Comparison of ENCODE assay signal across 12 cellular contexts in the genomic region with DNA sequence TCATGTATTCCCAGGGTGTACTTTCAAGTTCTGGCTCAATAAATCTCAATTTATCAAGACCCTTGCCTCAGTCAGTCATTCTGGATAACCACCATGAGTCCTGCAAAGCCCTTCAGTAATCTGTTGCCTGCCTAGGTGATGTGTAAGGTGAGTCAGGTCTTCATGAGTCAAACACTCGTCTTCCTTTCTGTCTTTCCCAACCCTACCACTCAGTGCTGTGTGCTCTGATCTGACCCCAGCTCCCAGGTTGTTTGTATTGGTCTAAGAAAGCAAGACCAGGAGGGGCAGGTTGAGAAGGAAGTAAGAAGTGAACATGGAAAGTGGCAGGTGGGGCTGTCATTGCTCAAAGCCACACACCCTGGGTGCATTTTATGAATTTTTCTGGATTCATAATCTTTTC. TPM values are rescaled to one million over a fixed set of nuclear protein-coding genes. Genes with fewer than 3 reads are reported as not detected.
DNase-seq lines count a peak whose midpoint lies in the region; ATAC-seq, FAIRE-seq and TF ChIP-seq lines count a peak whose summit lies in the region.
"Not testable (repeated sequence)": the region's sequence is repeated elsewhere in the genome, so short reads cannot be mapped to it uniquely, and the experiment has no call there.
"Had no signal": no experiment of that assay in that cellular context is flagged by ENCODE, and none has a peak within 500 bp of the region (broad histone marks: within the 10 kb centered on the region; RNA-seq: fewer than 3 reads in every experiment).

No MANE protein-coding gene starts in this region.

- peak overlapping the region; percentile 61 to 65; a peak in 2 of 4 replicates for H4K8ac ChIP-seq in IMR-90 (ENCODE audit: low read depth in 2 of 2, low read length in 2 of 2)

- not testable (repeated sequence) for TF ChIP-seq RAD21 in IMR-90 (IDR thresholded peaks at IDR 0.05; ENCODE audit: low read length)

- not testable (repeated sequence) for H3K14ac ChIP-seq in IMR-90 (replicated peaks; ENCODE audit: low read depth, low read length)

- 0 out of 2 replicates have a peak overlapping the region, but pooled peaks have one; percentile 3 for H3K56ac ChIP-seq in IMR-90 (ENCODE audit: extremely low read depth, insufficient read depth, low read length)

- not testable (repeated sequence) for BruUV-seq in IMR-90 (replicated peaks; lab: Mats Ljungman, UMichigan); PC-9 (replicated peaks; lab: Mats Ljungman, UMichigan)

- H2AFZ ChIP-seq in GM23248; IMR-90 (replicated peaks; ENCODE audit: low read length, poor library complexity); PC-9: not testable (repeated sequence)

- FAIRE-seq in bronchial epithelial cell (lab: Jason Lieb, UNC): not testable (repeated sequence)

- H3K4me1 ChIP-seq in GM23248 (ENCODE audit: insufficient read depth) (peaks cover 32% of the 10 kb centered on the region), PC-9 (replicated peaks; ENCODE audit: insufficient read depth) (peaks cover 28% of the 10 kb centered on the region)
- H3K4me1 ChIP-seq in IMR-90 (ENCODE audit: control insufficient read depth, insufficient read depth, low read length); foreskin keratinocyte: not testable (repeated sequence)

- ATAC-seq in IMR-90 (ENCODE audit: low read depth): not testable (repeated sequence)
- ATAC-seq in foreskin keratinocyte: peak; percentile 32

- peak overlapping the region; percentile 85; the same call in 1 of the 2 replicates for H2BK20ac ChIP-seq in IMR-90 (ENCODE audit: low read depth, low read length)

- peak overlapping the region; percentile 39 for H3K4me2 ChIP-seq in GM23248 (ENCODE audit: unreplicated experiment)
- H3K4me2 ChIP-seq in IMR-90 (ENCODE audit: low read depth, low read length): not testable (repeated sequence)
- H3K4me2 ChIP-seq in PC-9: peak overlapping the region; percentile 47

- not testable (repeated sequence) for TF ChIP-seq POLR2A in IMR-90 (IDR thresholded peaks at IDR 0.05; ENCODE audit: low read depth, low read length)

- H3F3A ChIP-seq in GM23248 (ENCODE audit: insufficient read depth): peaks cover 29% of the 10 kb centered on the region
- peaks cover 13% of the 10 kb centered on the region for H3F3A ChIP-seq in PC-9 (ENCODE audit: insufficient read depth, low read depth)

- peak overlapping the region; percentile 80 for H3K27ac ChIP-seq in GM23248
- H3K27ac ChIP-seq in IMR-90 (ENCODE audit: insufficient read depth, low read length): not testable (repeated sequence)
- peak overlapping the region; percentile 77 for H3K27ac ChIP-seq in PC-9
- peak overlapping the region; percentile 83 for H3K27ac ChIP-seq in foreskin keratinocyte

- CTCF ChIA-PET in IMR-90 (lab: Yijun Ruan, JAX); PC-9 (lab: Charles Lee): not testable (repeated sequence)

- H2BK5ac ChIP-seq in IMR-90 (ENCODE audit: low read depth, low read length, poor library complexity, severe bottlenecking): peak overlapping the region; percentile 29

- not testable (repeated sequence) for H3K27me3 ChIP-seq in GM23248 (replicated peaks; ENCODE audit: insufficient read depth); IMR-90 (ENCODE audit: control insufficient read depth, insufficient read depth, low read length); PC-9 (ENCODE audit: insufficient read depth, low read depth); bronchial epithelial cell (ENCODE audit: control insufficient read depth, insufficient read depth, low read length); foreskin keratinocyte

- not testable (repeated sequence) for H3K9ac ChIP-seq in GM23248; IMR-90 (ENCODE audit: low read depth, low read length)

- H3K79me2 ChIP-seq in GM23248 (ENCODE audit: insufficient read depth); PC-9 (ENCODE audit: low read depth): not testable (repeated sequence)

- H2BK120ac ChIP-seq in IMR-90 (ENCODE audit: low read depth, low read length): peak overlapping the region; percentile 64

- H3K4me3 ChIP-seq in GM23248; IMR-90 (ENCODE audit: insufficient read depth, low read depth, low read length); PC-9; bronchial epithelial cell (ENCODE audit: low read depth, low read length): not testable (repeated sequence)

- POLR2A ChIA-PET in IMR-90 (lab: Charles Lee; ENCODE audit: unreplicated experiment): not testable (repeated sequence)
- POLR2A ChIA-PET in PC-9 (lab: Charles Lee; ENCODE audit: unreplicated experiment): interaction anchor here (0.7 to 0.8 kb wide), 2 partner anchors 351 to 599 kb away, joined by 5 read pairs; no protein-coding TSS in a partner anchor

- not testable (repeated sequence) for TF ChIP-seq CTCF in IMR-90 (conservative IDR thresholded peaks at IDR 0.05; ENCODE audit: low read depth, low read length); PC-9 (conservative IDR thresholded peaks at IDR 0.05); bronchial epithelial cell (IDR thresholded peaks at IDR 0.05; ENCODE audit: insufficient read depth, low read length, severe bottlenecking); foreskin keratinocyte (conservative IDR thresholded peaks at IDR 0.05)

- not testable (repeated sequence) for H4K20me1 ChIP-seq in GM23248 (ENCODE audit: insufficient read depth); IMR-90 (ENCODE audit: insufficient read depth, low read length); PC-9 (ENCODE audit: insufficient read depth)

- not testable (repeated sequence) for H3K36me3 ChIP-seq in GM23248 (ENCODE audit: low read depth); IMR-90 (ENCODE audit: control insufficient read depth, insufficient read depth, low read length); PC-9 (ENCODE audit: low read depth); bronchial epithelial cell (ENCODE audit: control insufficient read depth, insufficient read depth, low read length)

- dilution Hi-C loops in IMR-90 (cut with HindIII; ENCODE audit: low sequenced_read_pairs, unreplicated experiment): not testable (repeated sequence)

- H3K9me3 ChIP-seq in GM23248 (ENCODE audit: low read depth); IMR-90 (ENCODE audit: control insufficient read depth, insufficient read depth, low read length); PC-9 (ENCODE audit: insufficient read depth, low read depth): not testable (repeated sequence)

- H2BK15ac ChIP-seq in IMR-90 (ENCODE audit: low read depth, low read length): 0 out of 3 replicates have a peak overlapping the region, but pooled peaks have one; percentile 31

- H3K9me1 ChIP-seq in IMR-90 (ENCODE audit: insufficient read depth, low read length): not testable (repeated sequence)

- in situ Hi-C loops in GM23248 (cut with MboI); IMR-90 (cut with MboI; ENCODE audit: low sequenced_read_pairs): not testable (repeated sequence)

- DNase-seq in GM23248 (peak; percentile 43), IMR-90 (peak; percentile 15), PC-9 (peak; percentile 42 to 78), SW480 (ENCODE audit: low spot score) (peak; percentile 52), bronchial epithelial cell (ENCODE audit: low read depth) (peak; percentile 90), foreskin keratinocyte (peak in 1 of 2 donors; percentile 86), renal cortical epithelial cell (ENCODE audit: low read depth) (peak; percentile 45)

- H2AK9ac ChIP-seq in IMR-90 (replicated peaks; ENCODE audit: low read depth, low read length, poor library complexity): not testable (repeated sequence)

- intact Hi-C loops in IMR-90 (cut with micrococcal nuclease): not testable (repeated sequence)
- intact Hi-C loops in PC-9 (cut with micrococcal nuclease; ENCODE audit: unreplicated experiment): loop anchor here (2.0 kb wide), 1 partner anchor 67 kb away; no protein-coding TSS in a partner anchor

- WGBS in GM23248 (ENCODE audit: low coverage in 1 of 2, low lambda C conversion rate in 2 of 2, missing lambda C conversion rate in 2 of 2), 2 experiments: 4 to 6% methylated on average over 1 of the region's 1 CpG
- WGBS in IMR-90 (ENCODE audit: extremely low coverage in 2 of 2, insufficient read length in 1 of 2), 2 experiments: no CpG with 5 or more reads among the region's 1 CpG

- peak overlapping the region; percentile 16; the same call in 1 of the 2 replicates for H4K5ac ChIP-seq in IMR-90 (ENCODE audit: low read depth, low read length)

- not testable (repeated sequence) for H3K23ac ChIP-seq in IMR-90 (ENCODE audit: low read depth, low read length)

- not testable (repeated sequence) for H2AK5ac ChIP-seq in IMR-90 (ENCODE audit: low read depth, low read length)

- not testable (repeated sequence) for H3K9me2 ChIP-seq in GM23248 (ENCODE audit: insufficient read depth); PC-9 (ENCODE audit: insufficient read depth)

- H3K18ac ChIP-seq in IMR-90 (ENCODE audit: low read depth, low read length): not testable (repeated sequence)

- H3K4ac ChIP-seq in IMR-90 (ENCODE audit: low read depth, low read length): peak overlapping the region; percentile 75

- peak overlapping the region; percentile 71 for H4K91ac ChIP-seq in IMR-90 (ENCODE audit: insufficient read depth, low read depth, low read length)

- not testable (repeated sequence) for H3K79me1 ChIP-seq in IMR-90 (ENCODE audit: low read depth in 1 of 2, low read length in 2 of 2)

RNA-seq across cellular contexts. Expression of a gene that starts 18.2 kb away (rescaled TPM):
- 0.13 and 0.54 TPM in 2 replicates for total RNA-seq in GM23248 (2014; rRNA removed; shearing (Covaris generic))
- polyA plus RNA-seq in GM23248 (2016; fragmentation: Nextera tagmentation; extraction: Ambion mirVana) (2.5 and 3.0 TPM in 2 replicates), IMR-90 (2012; rRNA removed) (2.5 and 2.7 TPM in 2 replicates), foreskin keratinocyte (not detected in 2 replicates)
- total RNA-seq in IMR-90 (2012; rRNA removed) (0.90 and 1.1 TPM in 2 replicates), PC-9 (2021) (0.72 TPM in 1 of 2 replicates, not detected in the other), bronchial epithelial cell (not detected in 2 replicates), foreskin keratinocyte (not detected in 2 replicates), renal cortical epithelial cell (0.35 and 0.70 TPM in 2 replicates)
- 1.6 and 1.9 TPM in 2 replicates for polyA plus RNA-seq in IMR-90 (2012; cell fraction: cytosol; rRNA removed)
- polyA plus RNA-seq in IMR-90 (2012; cell fraction: nucleus; rRNA removed; ENCODE audit: low replicate concordance): 0.62 and 2.6 TPM in 2 replicates
- total RNA-seq: A673; CD8-positive, alpha-beta T cell; H4 had no signal
- polyA plus RNA-seq: CD14-positive monocyte, IgD-negative memory B cell had no signal

RNA-seq across cellular contexts. Expression of a gene that starts 20.0 kb away (rescaled TPM):
- total RNA-seq in GM23248 (2014; rRNA removed; shearing (Covaris generic)): not detected in 2 replicates
- polyA plus RNA-seq in GM23248 (2016; fragmentation: Nextera tagmentation; extraction: Ambion mirVana) (1.2 and 1.8 TPM in 2 replicates), IMR-90 (2012; rRNA removed) (0.07 TPM in 1 of 2 replicates, not detected in the other), foreskin keratinocyte (not detected in 2 replicates)
- total RNA-seq in IMR-90 (2012; rRNA removed) (0.18 TPM in 1 of 2 replicates, not detected in the other), PC-9 (2021) (not detected in 2 replicates), bronchial epithelial cell (not detected in 2 replicates), foreskin keratinocyte (not detected in 2 replicates), renal cortical epithelial cell (not detected in 2 replicates)
- 0.05 TPM in 1 of 2 replicates, not detected in the other for polyA plus RNA-seq in IMR-90 (2012; cell fraction: cytosol; rRNA removed)
- not detected in 2 replicates for polyA plus RNA-seq in IMR-90 (2012; cell fraction: nucleus; rRNA removed; ENCODE audit: low replicate concordance)
- total RNA-seq: A673; CD8-positive, alpha-beta T cell; H4 had no signal
- polyA plus RNA-seq: CD14-positive monocyte, IgD-negative memory B cell had no signal

RNA-seq across cellular contexts. Expression of a gene that starts 39.3 kb away (rescaled TPM):
- not detected in 2 replicates for total RNA-seq in GM23248 (2014; rRNA removed; shearing (Covaris generic))
- polyA plus RNA-seq in GM23248 (2016; fragmentation: Nextera tagmentation; extraction: Ambion mirVana): 0.19 TPM in 1 of 2 replicates, not detected in the other
- under 0.01 and 0.28 TPM in 2 replicates for total RNA-seq in IMR-90 (2012; rRNA removed)
- 0.24 and 0.26 TPM in 2 replicates for polyA plus RNA-seq in IMR-90 (2012; rRNA removed)
- polyA plus RNA-seq in IMR-90 (2012; cell fraction: cytosol; rRNA removed): 0.14 TPM in 2 replicates
- polyA plus RNA-seq in IMR-90 (2012; cell fraction: nucleus; rRNA removed; ENCODE audit: low replicate concordance): 0.10 TPM in 1 of 2 replicates, not detected in the other
- not detected in 2 replicates for total RNA-seq in PC-9 (2021)
- total RNA-seq in bronchial epithelial cell: not detected in 2 replicates
- not detected in 2 replicates for total RNA-seq in foreskin keratinocyte
- not detected in 2 replicates for polyA plus RNA-seq in foreskin keratinocyte
- not detected in 2 replicates for total RNA-seq in renal cortical epithelial cell
- total RNA-seq: A673; CD8-positive, alpha-beta T cell had no signal
- polyA plus RNA-seq: CD14-positive monocyte, IgD-negative memory B cell had no signal
